Comparison of ENCODE assay signal across 1 cellular context in genomic region chr3:184174278-184174645, GRCh38.
TF ChIP-seq lines count a peak whose summit lies in the region.

No MANE protein-coding gene starts in this region.

TF ChIP-seq in GM12878, 131 proteins besides CTCF, POLR2A, EP300 and RAD21:
- TF ChIP-seq MXI1 (IDR thresholded peaks at IDR 0.05; ENCODE audit: low read depth, low read length), result peak; percentile 22; the same call in 1 of the 2 replicates
- TF ChIP-seq ZNF384 (IDR thresholded peaks at IDR 0.05; ENCODE audit: borderline replicate concordance, low read depth, low read length), result peak; percentile 100
- no peak for TF ChIP-seq SREBF2 (IDR thresholded peaks at IDR 0.05; ENCODE audit: low read length)
TF ChIP-seq in GM12878: peak in this region for 2.
